Comparison of ENCODE assay signal across 16 cellular contexts in the genomic region with DNA sequence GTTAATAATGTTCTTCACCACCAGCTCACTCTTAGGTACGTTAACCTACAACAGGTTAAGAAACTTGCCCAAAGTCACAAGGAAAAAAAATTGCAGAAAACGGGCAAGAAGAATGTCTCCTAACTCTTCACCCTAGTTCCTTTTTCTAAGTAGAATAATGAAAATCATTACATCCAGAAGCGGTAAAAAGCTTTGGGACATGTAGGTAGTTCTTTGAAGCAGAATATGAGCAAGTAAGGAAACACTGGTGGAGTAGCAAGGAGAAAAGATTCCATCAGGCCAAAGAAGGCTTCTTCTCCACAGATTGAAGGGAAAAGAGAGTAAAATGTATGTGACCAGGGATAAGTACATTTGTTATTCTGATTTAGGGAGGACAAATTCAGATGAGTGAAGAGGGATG. TPM values are rescaled to one million over a fixed set of nuclear protein-coding genes. Genes with fewer than 3 reads are reported as not detected.
A peak's percentile ranks its signal among the peaks of the same experiment; 100 is the strongest.
DNase-seq lines count a peak whose midpoint lies in the region; ATAC-seq and TF ChIP-seq lines count a peak whose summit lies in the region.
"Had no signal": no experiment of that assay in that cellular context is flagged by ENCODE, and none has a peak within 500 bp of the region (broad histone marks: within the 10 kb centered on the region; RNA-seq: fewer than 3 reads in every experiment).

No MANE protein-coding gene starts in this region.

- WGBS in esophagus muscularis mucosa: 91% methylated on average over 3 of the region's 3 CpGs
- WGBS in smooth muscle cell (ENCODE audit: low lambda C conversion rate): 98% methylated on average over 3 of the region's 3 CpGs
- WGBS in gastroesophageal sphincter (ENCODE audit: low coverage in 1 of 2), 2 donors: 80 to 91% methylated on average over 3 of the region's 3 CpGs

- H3F3A ChIP-seq in OCI-LY1 (ENCODE audit: insufficient read depth, low read length) (no peaks in the 10 kb centered on the region), smooth muscle cell (ENCODE audit: low read depth) (peaks cover 8% of the 10 kb centered on the region)

- no peak for TF ChIP-seq EP300 in esophagus muscularis mucosa (IDR thresholded peaks at IDR 0.05)
- no peak for TF ChIP-seq EP300 in gastroesophageal sphincter (IDR thresholded peaks at IDR 0.05)

- H3K27me3 Mint-ChIP-seq in activated naive CD4-positive, alpha-beta T cell treated with anti-CD3 and anti-CD28 coated beads for 36 hours (ENCODE audit: low read depth): no peaks in the 10 kb centered on the region

- intact Hi-C loops in activated naive CD4-positive, alpha-beta T cell treated with anti-CD3 and anti-CD28 coated beads for 36 hours (cut with micrococcal nuclease): loop anchor here (5.0 kb wide), 1 partner anchor 60 kb away; no protein-coding TSS in a partner anchor
- intact Hi-C loops in esophagus muscularis mucosa (cut with DNase I): no loop called here

- TF ChIP-seq CTCF in OCI-LY1 (IDR thresholded peaks at IDR 0.05; ENCODE audit: low read length) (no peak), esophagus muscularis mucosa (IDR thresholded peaks at IDR 0.05) (no peak), smooth muscle cell (IDR thresholded peaks at IDR 0.05; ENCODE audit: borderline replicate concordance, insufficient read depth, poor library complexity, severe bottlenecking) (no peak), gastroesophageal sphincter (IDR thresholded peaks at IDR 0.05) (no peak)

- H3K36me3 Mint-ChIP-seq in activated naive CD4-positive, alpha-beta T cell treated with anti-CD3 and anti-CD28 coated beads for 36 hours (ENCODE audit: low read depth): peaks cover 38% of the 10 kb centered on the region

- H3K27me3 ChIP-seq in OCI-LY1 (ENCODE audit: insufficient read depth, low read length): no peaks in the 10 kb centered on the region
- no peaks in the 10 kb centered on the region for H3K27me3 ChIP-seq in esophagus muscularis mucosa
- no peaks in the 10 kb centered on the region for H3K27me3 ChIP-seq in smooth muscle cell (ENCODE audit: low read depth)
- H3K27me3 ChIP-seq in gastroesophageal sphincter: no peaks in the 10 kb centered on the region

- DNase-seq in activated naive CD4-positive, alpha-beta T cell treated with anti-CD3 and anti-CD28 coated beads for 36 hours: no peak
- DNase-seq in activated naive CD4-positive, alpha-beta T cell (lab: John Stamatoyannopoulos, UW): no peak
- DNase-seq in esophagus muscularis mucosa (ENCODE audit: extremely low spot score) (no peak), smooth muscle cell (lab: John Stamatoyannopoulos, UW; ENCODE audit: unreplicated experiment) (no peak), SK-N-DZ (ENCODE audit: low spot score) (no peak)
- DNase-seq: activated gamma-delta T cell treated with Interleukin-2 at 50 U/mL for 16 hours; AML-193; islet precursor cell; NCI-H1436; NCI-H69; SHP77; stimulated activated CD8-positive, alpha-beta memory T cell treated with anti-CD3 and anti-CD28 coated beads, Interleukin-4, amount 100 ng/mL, for 48 hours; WERI-Rb-1 had no signal

- no peaks in the 10 kb centered on the region for H3K9me2 ChIP-seq in OCI-LY1 (ENCODE audit: low read depth, low read length)

- H3K4me3 Mint-ChIP-seq in activated naive CD4-positive, alpha-beta T cell treated with anti-CD3 and anti-CD28 coated beads for 36 hours: peak overlapping the region; percentile 95

- H3K4me1 Mint-ChIP-seq in activated naive CD4-positive, alpha-beta T cell treated with anti-CD3 and anti-CD28 coated beads for 36 hours (ENCODE audit: low read depth): peaks cover 45% of the 10 kb centered on the region

- peaks cover 61% of the 10 kb centered on the region for H3K36me3 ChIP-seq in OCI-LY1 (ENCODE audit: insufficient read depth, low read length)
- no peaks in the 10 kb centered on the region for H3K36me3 ChIP-seq in esophagus muscularis mucosa
- H3K36me3 ChIP-seq in smooth muscle cell (ENCODE audit: low read depth): no peaks in the 10 kb centered on the region
- peaks cover 0 to 6% of the 10 kb centered on the region in 2 donors for H3K36me3 ChIP-seq in gastroesophageal sphincter

- H2AFZ ChIP-seq in OCI-LY1 (ENCODE audit: low read length) (no peak overlapping the region), smooth muscle cell (ENCODE audit: low read depth) (no peak overlapping the region)

- CTCF ChIA-PET in activated naive CD4-positive, alpha-beta T cell treated with anti-CD3 and anti-CD28 coated beads for 36 hours (lab: Charles Lee): no interaction called here

- ATAC-seq in GM18511 (IDR thresholded peaks at IDR 0.05; ENCODE audit: unreplicated experiment): no peak
- ATAC-seq in gastroesophageal sphincter: no peak

- H3K4me1 ChIP-seq in OCI-LY1 (ENCODE audit: insufficient read depth, low read length, severe bottlenecking) (peaks cover 51% of the 10 kb centered on the region), esophagus muscularis mucosa (peaks cover 15 to 47% (median 44%) of the 10 kb centered on the region in 4 donors), smooth muscle cell (ENCODE audit: low read depth) (peaks cover 28% of the 10 kb centered on the region), gastroesophageal sphincter (peaks cover 0 to 47% (median 3%) of the 10 kb centered on the region in 3 donors)

- H3K4me3 ChIP-seq in OCI-LY1 (ENCODE audit: low read depth, low read length, poor library complexity, severe bottlenecking): peak overlapping the region; percentile 91
- no peak overlapping the region for H3K4me3 ChIP-seq in esophagus muscularis mucosa
- no peak overlapping the region for H3K4me3 ChIP-seq in smooth muscle cell
- H3K4me3 ChIP-seq in gastroesophageal sphincter: no peak overlapping the region

- H3K27ac ChIP-seq in OCI-LY1 (ENCODE audit: low read depth, low read length, poor library complexity, severe bottlenecking): peak overlapping the region; percentile 98
- H3K27ac ChIP-seq in esophagus muscularis mucosa (replicated peaks in 1 of 4): peak overlapping the region; percentile 21 to 98 (median 64)
- H3K27ac ChIP-seq in smooth muscle cell (ENCODE audit: low read depth): no peak overlapping the region
- H3K27ac ChIP-seq in gastroesophageal sphincter: peak overlapping the region in 2 of 4 donors; percentile 36 to 99
- H3K27ac ChIP-seq: WERI-Rb-1 had no signal

- H3K27ac Mint-ChIP-seq in activated naive CD4-positive, alpha-beta T cell treated with anti-CD3 and anti-CD28 coated beads for 36 hours: peak overlapping the region; percentile 99

- H3K9me3 ChIP-seq in OCI-LY1 (ENCODE audit: low read length): no peaks in the 10 kb centered on the region
- H3K9me3 ChIP-seq in esophagus muscularis mucosa: no peaks in the 10 kb centered on the region
- no peaks in the 10 kb centered on the region for H3K9me3 ChIP-seq in smooth muscle cell (replicated peaks; ENCODE audit: low read depth)
- H3K9me3 ChIP-seq in gastroesophageal sphincter: no peaks in the 10 kb centered on the region

- H3K4me2 ChIP-seq in OCI-LY1 (ENCODE audit: low read length) (peak overlapping the region; percentile 67), smooth muscle cell (peak overlapping the region; percentile 90)

- peaks cover 84% of the 10 kb centered on the region for H3K79me2 ChIP-seq in OCI-LY1 (ENCODE audit: insufficient read depth, low read length)
- H3K79me2 ChIP-seq in smooth muscle cell (ENCODE audit: low read depth): peaks cover 56% of the 10 kb centered on the region

- TF ChIP-seq POLR2A in esophagus muscularis mucosa (IDR thresholded peaks at IDR 0.05; ENCODE audit: low read depth) (no peak), gastroesophageal sphincter (IDR thresholded peaks at IDR 0.05) (no peak)

- H3K9ac ChIP-seq in OCI-LY1 (ENCODE audit: low read length) (peak overlapping the region; percentile 95), smooth muscle cell (ENCODE audit: low read depth) (no peak overlapping the region)

- no peaks in the 10 kb centered on the region for H3K9me3 Mint-ChIP-seq in activated naive CD4-positive, alpha-beta T cell treated with anti-CD3 and anti-CD28 coated beads for 36 hours

- H4K20me1 ChIP-seq in OCI-LY1 (ENCODE audit: insufficient read depth, low read length) (no peaks in the 10 kb centered on the region), smooth muscle cell (ENCODE audit: low read depth) (no peaks in the 10 kb centered on the region)

RNA-seq across cellular contexts. Expression of a gene that starts 4.1 kb away (rescaled TPM):
- total RNA-seq in activated naive CD4-positive, alpha-beta T cell treated with anti-CD3 and anti-CD28 coated beads for 36 hours: 10 to 100 TPM; 75.7 to 78.3 TPM
- total RNA-seq in esophagus muscularis mucosa (10 to 100 TPM; 48.2 to 66.2 (median 51.2) TPM), smooth muscle cell (36.0 and 45.3 TPM in 2 replicates), gastroesophageal sphincter (10 to 100 TPM; 45.9 to 67.1 (median 56.2) TPM)
- 14.2 and 17.2 TPM in 2 replicates for polyA plus RNA-seq in smooth muscle cell
- 12.0 and 12.3 TPM in 2 replicates for polyA plus RNA-seq in SK-N-DZ (2014; cell fraction: cytosol; rRNA removed)
- 7.2 and 9.5 TPM in 2 replicates for polyA plus RNA-seq in SK-N-DZ (2014; cell fraction: nucleus; rRNA removed)
